Comparison of ENCODE assay signal across 1 cellular context in the genomic region with DNA sequence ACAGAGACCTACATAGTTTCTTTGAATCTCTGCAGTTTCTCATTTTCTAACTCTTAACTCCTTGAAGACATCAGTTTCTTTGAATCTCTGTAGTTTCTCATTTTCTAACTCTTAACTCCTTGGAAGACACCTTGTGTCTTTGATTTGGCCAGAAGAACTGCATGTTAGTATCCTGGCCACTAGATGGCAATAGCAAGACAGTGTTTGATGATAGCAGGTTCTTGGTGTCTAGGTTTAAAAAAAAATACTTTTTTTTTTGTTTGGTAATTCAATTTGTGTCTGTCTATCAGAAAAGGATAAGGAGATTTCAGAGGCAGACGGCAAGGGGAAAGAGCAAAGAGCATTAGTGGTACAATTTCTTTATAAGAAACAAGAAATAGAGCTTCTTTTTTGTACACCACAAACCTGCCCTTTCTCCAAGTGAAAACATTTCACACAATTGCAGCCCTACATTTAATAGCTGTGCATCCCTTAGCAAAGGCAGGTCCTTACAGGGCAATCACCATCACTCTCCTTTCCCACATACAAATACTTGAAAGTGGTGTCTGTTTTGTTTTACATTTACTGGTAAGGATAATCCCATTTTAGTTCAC.
TF ChIP-seq lines count a peak whose summit lies in the region.

No MANE protein-coding gene starts in this region.

TF ChIP-seq in GM23338, 12 proteins besides CTCF, POLR2A, EP300 and RAD21 (continued from another document):
- TF ChIP-seq, protein P1, sequence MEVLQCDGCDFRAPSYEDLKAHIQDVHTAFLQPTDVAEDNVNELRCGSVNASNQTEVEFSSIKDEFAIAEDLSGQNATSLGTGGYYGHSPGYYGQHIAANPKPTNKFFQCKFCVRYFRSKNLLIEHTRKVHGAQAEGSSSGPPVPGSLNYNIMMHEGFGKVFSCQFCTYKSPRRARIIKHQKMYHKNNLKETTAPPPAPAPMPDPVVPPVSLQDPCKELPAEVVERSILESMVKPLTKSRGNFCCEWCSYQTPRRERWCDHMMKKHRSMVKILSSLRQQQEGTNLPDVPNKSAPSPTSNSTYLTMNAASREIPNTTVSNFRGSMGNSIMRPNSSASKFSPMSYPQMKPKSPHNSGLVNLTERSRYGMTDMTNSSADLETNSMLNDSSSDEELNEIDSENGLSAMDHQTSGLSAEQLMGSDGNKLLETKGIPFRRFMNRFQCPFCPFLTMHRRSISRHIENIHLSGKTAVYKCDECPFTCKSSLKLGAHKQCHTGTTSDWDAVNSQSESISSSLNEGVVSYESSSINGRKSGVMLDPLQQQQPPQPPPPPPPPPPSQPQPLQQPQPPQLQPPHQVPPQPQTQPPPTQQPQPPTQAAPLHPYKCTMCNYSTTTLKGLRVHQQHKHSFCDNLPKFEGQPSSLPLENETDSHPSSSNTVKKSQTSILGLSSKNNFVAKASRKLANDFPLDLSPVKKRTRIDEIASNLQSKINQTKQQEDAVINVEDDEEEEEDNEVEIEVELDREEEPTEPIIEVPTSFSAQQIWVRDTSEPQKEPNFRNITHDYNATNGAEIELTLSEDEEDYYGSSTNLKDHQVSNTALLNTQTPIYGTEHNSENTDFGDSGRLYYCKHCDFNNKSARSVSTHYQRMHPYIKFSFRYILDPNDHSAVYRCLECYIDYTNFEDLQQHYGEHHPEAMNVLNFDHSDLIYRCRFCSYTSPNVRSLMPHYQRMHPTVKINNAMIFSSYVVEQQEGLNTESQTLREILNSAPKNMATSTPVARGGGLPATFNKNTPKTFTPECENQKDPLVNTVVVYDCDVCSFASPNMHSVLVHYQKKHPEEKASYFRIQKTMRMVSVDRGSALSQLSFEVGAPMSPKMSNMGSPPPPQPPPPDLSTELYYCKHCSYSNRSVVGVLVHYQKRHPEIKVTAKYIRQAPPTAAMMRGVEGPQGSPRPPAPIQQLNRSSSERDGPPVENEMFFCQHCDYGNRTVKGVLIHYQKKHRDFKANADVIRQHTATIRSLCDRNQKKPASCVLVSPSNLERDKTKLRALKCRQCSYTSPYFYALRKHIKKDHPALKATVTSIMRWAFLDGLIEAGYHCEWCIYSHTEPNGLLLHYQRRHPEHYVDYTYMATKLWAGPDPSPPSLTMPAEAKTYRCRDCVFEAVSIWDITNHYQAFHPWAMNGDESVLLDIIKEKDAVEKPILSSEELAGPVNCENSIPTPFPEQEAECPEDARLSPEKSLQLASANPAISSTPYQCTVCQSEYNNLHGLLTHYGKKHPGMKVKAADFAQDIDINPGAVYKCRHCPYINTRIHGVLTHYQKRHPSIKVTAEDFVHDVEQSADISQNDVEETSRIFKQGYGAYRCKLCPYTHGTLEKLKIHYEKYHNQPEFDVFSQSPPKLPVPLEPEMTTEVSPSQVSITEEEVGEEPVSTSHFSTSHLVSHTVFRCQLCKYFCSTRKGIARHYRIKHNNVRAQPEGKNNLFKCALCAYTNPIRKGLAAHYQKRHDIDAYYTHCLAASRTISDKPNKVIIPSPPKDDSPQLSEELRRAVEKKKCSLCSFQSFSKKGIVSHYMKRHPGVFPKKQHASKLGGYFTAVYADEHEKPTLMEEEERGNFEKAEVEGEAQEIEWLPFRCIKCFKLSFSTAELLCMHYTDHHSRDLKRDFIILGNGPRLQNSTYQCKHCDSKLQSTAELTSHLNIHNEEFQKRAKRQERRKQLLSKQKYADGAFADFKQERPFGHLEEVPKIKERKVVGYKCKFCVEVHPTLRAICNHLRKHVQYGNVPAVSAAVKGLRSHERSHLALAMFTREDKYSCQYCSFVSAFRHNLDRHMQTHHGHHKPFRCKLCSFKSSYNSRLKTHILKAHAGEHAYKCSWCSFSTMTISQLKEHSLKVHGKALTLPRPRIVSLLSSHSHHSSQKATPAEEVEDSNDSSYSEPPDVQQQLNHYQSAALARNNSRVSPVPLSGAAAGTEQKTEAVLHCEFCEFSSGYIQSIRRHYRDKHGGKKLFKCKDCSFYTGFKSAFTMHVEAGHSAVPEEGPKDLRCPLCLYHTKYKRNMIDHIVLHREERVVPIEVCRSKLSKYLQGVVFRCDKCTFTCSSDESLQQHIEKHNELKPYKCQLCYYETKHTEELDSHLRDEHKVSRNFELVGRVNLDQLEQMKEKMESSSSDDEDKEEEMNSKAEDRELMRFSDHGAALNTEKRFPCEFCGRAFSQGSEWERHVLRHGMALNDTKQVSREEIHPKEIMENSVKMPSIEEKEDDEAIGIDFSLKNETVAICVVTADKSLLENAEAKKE (CRISPR knock-in tag; IDR thresholded peaks at IDR 0.05): no peak
- TF ChIP-seq, protein P2, sequence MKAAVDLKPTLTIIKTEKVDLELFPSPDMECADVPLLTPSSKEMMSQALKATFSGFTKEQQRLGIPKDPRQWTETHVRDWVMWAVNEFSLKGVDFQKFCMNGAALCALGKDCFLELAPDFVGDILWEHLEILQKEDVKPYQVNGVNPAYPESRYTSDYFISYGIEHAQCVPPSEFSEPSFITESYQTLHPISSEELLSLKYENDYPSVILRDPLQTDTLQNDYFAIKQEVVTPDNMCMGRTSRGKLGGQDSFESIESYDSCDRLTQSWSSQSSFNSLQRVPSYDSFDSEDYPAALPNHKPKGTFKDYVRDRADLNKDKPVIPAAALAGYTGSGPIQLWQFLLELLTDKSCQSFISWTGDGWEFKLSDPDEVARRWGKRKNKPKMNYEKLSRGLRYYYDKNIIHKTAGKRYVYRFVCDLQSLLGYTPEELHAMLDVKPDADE (IDR thresholded peaks at IDR 0.05): no peak
- TF ChIP-seq EZH2phosphoT487 (IDR thresholded peaks at IDR 0.05; ENCODE audit: unreplicated experiment) (no peak), ZNF114 (CRISPR knock-in tag; IDR thresholded peaks at IDR 0.05) (no peak)
- TF ChIP-seq, protein P3, sequence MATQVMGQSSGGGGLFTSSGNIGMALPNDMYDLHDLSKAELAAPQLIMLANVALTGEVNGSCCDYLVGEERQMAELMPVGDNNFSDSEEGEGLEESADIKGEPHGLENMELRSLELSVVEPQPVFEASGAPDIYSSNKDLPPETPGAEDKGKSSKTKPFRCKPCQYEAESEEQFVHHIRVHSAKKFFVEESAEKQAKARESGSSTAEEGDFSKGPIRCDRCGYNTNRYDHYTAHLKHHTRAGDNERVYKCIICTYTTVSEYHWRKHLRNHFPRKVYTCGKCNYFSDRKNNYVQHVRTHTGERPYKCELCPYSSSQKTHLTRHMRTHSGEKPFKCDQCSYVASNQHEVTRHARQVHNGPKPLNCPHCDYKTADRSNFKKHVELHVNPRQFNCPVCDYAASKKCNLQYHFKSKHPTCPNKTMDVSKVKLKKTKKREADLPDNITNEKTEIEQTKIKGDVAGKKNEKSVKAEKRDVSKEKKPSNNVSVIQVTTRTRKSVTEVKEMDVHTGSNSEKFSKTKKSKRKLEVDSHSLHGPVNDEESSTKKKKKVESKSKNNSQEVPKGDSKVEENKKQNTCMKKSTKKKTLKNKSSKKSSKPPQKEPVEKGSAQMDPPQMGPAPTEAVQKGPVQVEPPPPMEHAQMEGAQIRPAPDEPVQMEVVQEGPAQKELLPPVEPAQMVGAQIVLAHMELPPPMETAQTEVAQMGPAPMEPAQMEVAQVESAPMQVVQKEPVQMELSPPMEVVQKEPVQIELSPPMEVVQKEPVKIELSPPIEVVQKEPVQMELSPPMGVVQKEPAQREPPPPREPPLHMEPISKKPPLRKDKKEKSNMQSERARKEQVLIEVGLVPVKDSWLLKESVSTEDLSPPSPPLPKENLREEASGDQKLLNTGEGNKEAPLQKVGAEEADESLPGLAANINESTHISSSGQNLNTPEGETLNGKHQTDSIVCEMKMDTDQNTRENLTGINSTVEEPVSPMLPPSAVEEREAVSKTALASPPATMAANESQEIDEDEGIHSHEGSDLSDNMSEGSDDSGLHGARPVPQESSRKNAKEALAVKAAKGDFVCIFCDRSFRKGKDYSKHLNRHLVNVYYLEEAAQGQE (IDR thresholded peaks at IDR 0.05; ENCODE audit: unreplicated experiment): no peak
